ENCODE assay signal across 13 cellular contexts in the genomic region with DNA sequence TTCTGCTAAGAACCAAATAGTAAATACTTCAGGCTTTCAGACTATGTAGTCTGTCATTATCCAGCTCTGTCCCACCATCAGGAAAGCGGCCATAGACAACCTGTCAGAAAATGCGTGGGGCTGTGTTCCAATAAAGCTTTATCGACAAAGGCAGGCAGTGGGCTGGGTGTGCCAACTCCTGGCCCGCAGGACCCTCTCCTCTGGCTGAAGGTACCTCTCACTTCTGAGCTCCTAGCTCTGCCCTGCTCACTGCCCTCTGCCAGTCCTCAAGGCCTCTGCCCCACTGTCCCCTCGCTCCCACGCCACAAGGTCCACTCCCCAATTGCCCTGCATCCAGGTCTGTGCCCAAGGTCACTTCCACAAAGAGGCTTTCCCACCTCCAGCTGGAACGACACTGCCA. TPM values are rescaled to one million over a fixed set of nuclear protein-coding genes. Genes with fewer than 3 reads are reported as not detected.
DNase-seq lines count a peak whose midpoint lies in the region; ATAC-seq and TF ChIP-seq lines count a peak whose summit lies in the region.
"Had no signal": no experiment of that assay in that cellular context is flagged by ENCODE, and none has a peak within 500 bp of the region (broad histone marks: within the 10 kb centered on the region; RNA-seq: fewer than 3 reads in every experiment).

No MANE protein-coding gene starts in this region.

- H3K4me1 ChIP-seq in RWPE2 (ENCODE audit: insufficient read depth, poor library complexity, severe bottlenecking) (peaks cover 6% of the 10 kb centered on the region), neuronal stem cell (ENCODE audit: control insufficient read depth in 2 of 2, insufficient read depth in 1 of 2, low read depth in 1 of 2, low read length in 2 of 2) (peaks cover 11 to 16% of the 10 kb centered on the region in 2 donors), upper lobe of right lung (peaks cover 8% of the 10 kb centered on the region)
- H3K4me1 ChIP-seq: HAP-1 had no signal

- DNase-seq in activated effector memory CD4-positive, alpha-beta T cell treated with anti-CD3 and anti-CD28 coated beads, Interleukin-2, amount 50 U/mL, for 16 hours, result peak; percentile 53
- DNase-seq in activated effector memory CD4-positive, alpha-beta T cell treated with Interleukin-2 at 50 U/mL for 16 hours, result no peak
- peak; percentile 26 for DNase-seq in RWPE2 (ENCODE audit: low spot score)
- no peak for DNase-seq in neuronal stem cell (ENCODE audit: low spot score)
- DNase-seq in upper lobe of right lung, result peak; percentile 37
- no peak for DNase-seq in stimulated activated naive CD8-positive, alpha-beta T cell treated with anti-CD3 and anti-CD28 coated beads, Interleukin-15, amount 100 ng/mL, for 72 hours
- DNase-seq in stimulated activated CD4-positive, alpha-beta T cell treated with anti-CD3 and anti-CD28 coated beads, Interleukin-12 subunit alpha, Interleukin-12 subunit beta, amount 100 ng/mL, for 4 hours, result no peak
- DNase-seq: Caco-2; CD8-positive, alpha-beta memory T cell; DND-41; GDM1 had no signal

- intact Hi-C loops in upper lobe of right lung (cut with DNase I), result loop anchor here (5.0 kb wide), 1 partner anchor 182 kb away; no protein-coding TSS in a partner anchor

- no CpG with 5 or more reads among the region's 7 CpGs for WGBS in neuronal stem cell (ENCODE audit: extremely low coverage in 2 of 2, insufficient read length in 2 of 2, insufficient replicate concordance in 1 of 2), 2 donors

- no peak overlapping the region for H3K14ac ChIP-seq in neuronal stem cell (ENCODE audit: low read length)

- no peak overlapping the region for H3K4ac ChIP-seq in neuronal stem cell (ENCODE audit: low read length)

- peak overlapping the region; percentile 30 for H3K23ac ChIP-seq in neuronal stem cell (ENCODE audit: low read depth, low read length, poor library complexity)

- H2BK12ac ChIP-seq in neuronal stem cell (ENCODE audit: low read length), result peak overlapping the region; percentile 96

- H3K18ac ChIP-seq in neuronal stem cell (ENCODE audit: low read length), result peak overlapping the region; percentile 75

- H3K4me3 ChIP-seq in RWPE2 (ENCODE audit: severe bottlenecking), result no peak overlapping the region
- no peak overlapping the region for H3K4me3 ChIP-seq in neuronal stem cell (ENCODE audit: low read length in 2 of 2)
- no peak overlapping the region for H3K4me3 ChIP-seq in upper lobe of right lung
- H3K4me3 ChIP-seq: HAP-1 had no signal

- no peak overlapping the region for H3K4me2 ChIP-seq in neuronal stem cell (ENCODE audit: insufficient read depth, low read length, poor library complexity, severe bottlenecking)

- H2BK5ac ChIP-seq in neuronal stem cell (ENCODE audit: low read length), result no peak overlapping the region

- H3K36me3 ChIP-seq in RWPE2 (ENCODE audit: low read depth), result no peaks in the 10 kb centered on the region
- H3K36me3 ChIP-seq in neuronal stem cell (replicated peaks in 1 of 2; ENCODE audit: control insufficient read depth in 2 of 2, insufficient read depth in 2 of 2, low read length in 2 of 2), result no peaks in the 10 kb centered on the region
- no peaks in the 10 kb centered on the region for H3K36me3 ChIP-seq in upper lobe of right lung
- H3K36me3 ChIP-seq: HAP-1 had no signal

- H3K9me3 ChIP-seq in RWPE2 (ENCODE audit: severe bottlenecking) (no peaks in the 10 kb centered on the region), neuronal stem cell (replicated peaks in 1 of 2; ENCODE audit: control insufficient read depth in 2 of 2, insufficient read depth in 1 of 2, low read depth in 1 of 2, low read length in 2 of 2) (peaks cover 0 to 13% of the 10 kb centered on the region in 2 donors), upper lobe of right lung (no peaks in the 10 kb centered on the region)
- H3K9me3 ChIP-seq: HAP-1 had no signal

- TF ChIP-seq CTCF in RWPE2 (IDR thresholded peaks at IDR 0.05; ENCODE audit: poor library complexity, severe bottlenecking) (no peak), upper lobe of right lung (IDR thresholded peaks at IDR 0.05) (no peak)

- no peak overlapping the region for H4K91ac ChIP-seq in neuronal stem cell (ENCODE audit: low read depth, low read length, poor library complexity)

- H3K9ac ChIP-seq in neuronal stem cell (ENCODE audit: low read depth, low read length, poor library complexity), result no peak overlapping the region

- no peaks in the 10 kb centered on the region for H3K79me1 ChIP-seq in neuronal stem cell (ENCODE audit: low read depth, low read length)

- peak overlapping the region; percentile 82 for H2BK15ac ChIP-seq in neuronal stem cell (ENCODE audit: low read length)

- H4K8ac ChIP-seq in neuronal stem cell (ENCODE audit: low read depth, low read length), result no peak overlapping the region

- peaks cover 24% of the 10 kb centered on the region for H3K27me3 Mint-ChIP-seq in stimulated activated naive CD8-positive, alpha-beta T cell treated with anti-CD3 and anti-CD28 coated beads, Interleukin-15, amount 100 ng/mL, for 72 hours

- no peak overlapping the region for H3K27ac ChIP-seq in RWPE2 (ENCODE audit: poor library complexity, severe bottlenecking)
- no peak overlapping the region for H3K27ac ChIP-seq in neuronal stem cell (replicated peaks; ENCODE audit: low read length)
- H3K27ac ChIP-seq in upper lobe of right lung, result no peak overlapping the region
- H3K27ac ChIP-seq: 22Rv1 had no signal

- ATAC-seq in RWPE2 (ENCODE audit: low read depth), result no peak
- no peak for ATAC-seq in upper lobe of right lung
- no peak for ATAC-seq in stimulated activated naive CD8-positive, alpha-beta T cell treated with anti-CD3 and anti-CD28 coated beads, Interleukin-15, amount 100 ng/mL, for 72 hours

- no peak overlapping the region for H3K4me3 Mint-ChIP-seq in stimulated activated naive CD8-positive, alpha-beta T cell treated with anti-CD3 and anti-CD28 coated beads, Interleukin-15, amount 100 ng/mL, for 72 hours
- H3K4me3 Mint-ChIP-seq: CD8-positive, alpha-beta memory T cell had no signal

- H3K27me3 ChIP-seq in RWPE2 (ENCODE audit: insufficient read depth, poor library complexity, severe bottlenecking), result no peaks in the 10 kb centered on the region
- no peaks in the 10 kb centered on the region for H3K27me3 ChIP-seq in neuronal stem cell (ENCODE audit: control insufficient read depth in 3 of 3, insufficient read depth in 3 of 3, low read depth in 1 of 3, low read length in 3 of 3)
- no peaks in the 10 kb centered on the region for H3K27me3 ChIP-seq in upper lobe of right lung

- H2AFZ ChIP-seq in neuronal stem cell (ENCODE audit: low read length), result no peak overlapping the region

- peaks cover 19% of the 10 kb centered on the region for H3K4me1 Mint-ChIP-seq in stimulated activated naive CD8-positive, alpha-beta T cell treated with anti-CD3 and anti-CD28 coated beads, Interleukin-15, amount 100 ng/mL, for 72 hours

- H3K27ac Mint-ChIP-seq in stimulated activated naive CD8-positive, alpha-beta T cell treated with anti-CD3 and anti-CD28 coated beads, Interleukin-15, amount 100 ng/mL, for 72 hours, result no peak overlapping the region

- H2AK5ac ChIP-seq in neuronal stem cell (ENCODE audit: low read depth, low read length), result peak overlapping the region; percentile 63

- H2BK120ac ChIP-seq in neuronal stem cell (ENCODE audit: low read depth, low read length), result no peak overlapping the region

- H3K9me3 Mint-ChIP-seq in stimulated activated naive CD8-positive, alpha-beta T cell treated with anti-CD3 and anti-CD28 coated beads, Interleukin-15, amount 100 ng/mL, for 72 hours, result no peaks in the 10 kb centered on the region

RNA-seq across cellular contexts. Expression of gene SSUH2, which starts 20.0 kb away (rescaled TPM):
- polyA plus RNA-seq in neuronal stem cell (2013, experiment 1 of 2), result 1.8 TPM
- polyA plus RNA-seq in neuronal stem cell (2013, experiment 2 of 2), result 1.4 TPM
- not detected for total RNA-seq in upper lobe of right lung
- total RNA-seq: CD8-positive, alpha-beta memory T cell had no signal
- polyA plus RNA-seq: CD8-positive, alpha-beta memory T cell had no signal

Comparison
In these comparisons a context has a peak if more than half of its experiments do, and no peak if none do; other contexts are left out.
1. DNase-seq: peak in activated effector memory CD4-positive, alpha-beta T cell treated with anti-CD3 and anti-CD28 coated beads, Interleukin-2, amount 50 U/mL, for 16 hours (single experiment), RWPE2 (single experiment) and upper lobe of right lung (single experiment); none in activated effector memory CD4-positive, alpha-beta T cell treated with Interleukin-2 at 50 U/mL for 16 hours (single experiment), neuronal stem cell (single experiment), stimulated activated naive CD8-positive, alpha-beta T cell treated with anti-CD3 and anti-CD28 coated beads, Interleukin-15, amount 100 ng/mL, for 72 hours (0 of 2) and stimulated activated CD4-positive, alpha-beta T cell treated with anti-CD3 and anti-CD28 coated beads, Interleukin-12 subunit alpha, Interleukin-12 subunit beta, amount 100 ng/mL, for 4 hours (single experiment).